ENCODE assay signal across 9 cellular contexts in the genomic region with DNA sequence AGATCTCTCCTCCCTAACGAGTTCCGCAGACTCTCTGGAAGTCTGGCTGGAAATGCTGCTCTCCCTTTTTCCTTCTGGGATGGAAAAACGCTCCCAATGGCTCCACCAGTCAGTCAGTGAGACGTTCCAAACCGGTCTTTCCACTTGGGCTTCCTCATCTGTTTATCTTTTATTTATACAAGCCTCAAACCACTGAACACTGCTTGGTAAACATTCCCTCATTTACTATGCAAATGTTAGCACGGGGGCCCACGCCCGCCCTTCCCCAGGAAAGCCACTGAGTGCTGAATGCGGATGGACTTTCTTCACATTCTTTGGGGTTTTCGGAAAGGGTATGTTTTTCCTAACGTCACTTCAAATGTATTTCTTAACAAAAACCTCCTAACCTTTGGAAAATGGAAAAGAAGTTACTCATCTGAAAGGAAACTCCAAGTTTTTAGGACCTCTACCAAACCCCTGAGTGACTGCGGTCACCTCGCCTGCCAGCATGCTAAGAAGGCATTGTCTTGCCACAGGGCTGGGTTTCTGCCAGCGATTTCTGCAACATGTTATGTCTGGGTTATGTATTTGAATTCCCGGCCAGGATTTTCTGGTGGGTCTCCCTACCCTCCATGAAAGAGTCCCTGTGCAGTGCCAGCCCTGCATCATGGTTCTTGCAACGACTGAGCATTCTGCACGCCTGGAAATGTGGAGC.
A peak's percentile ranks its signal among the peaks of the same experiment; 100 is the strongest.
DNase-seq lines count a peak whose midpoint lies in the region; ATAC-seq and TF ChIP-seq lines count a peak whose summit lies in the region.
"Had no signal": no experiment of that assay in that cellular context is flagged by ENCODE, and none has a peak within 500 bp of the region (broad histone marks: within the 10 kb centered on the region; RNA-seq: fewer than 3 reads in every experiment).

No MANE protein-coding gene starts in this region.

- DNase-seq in DMS53 (lab: John Stamatoyannopoulos, UW) (peak; percentile 98), NCI-H2107 (lab: John Stamatoyannopoulos, UW) (peak; percentile 25), dedifferentiated amniotic fluid mesenchymal stem cell (ENCODE audit: extremely low spot score) (peak; percentile 32), non-pigmented ciliary epithelial cell (ENCODE audit: low read depth) (peak; percentile 28), nephron progenitor cell (no peak), Ammon's horn (ENCODE audit: low spot score) (no peak)
- no peak for DNase-seq in stimulated activated CD4-positive, alpha-beta T cell treated with anti-CD3 and anti-CD28 coated beads, Interleukin-4, amount 100 ng/mL, for 4 hours
- DNase-seq: activated CD8-positive, alpha-beta memory T cell treated with anti-CD3 and anti-CD28 coated beads, Interleukin-2, amount 50 U/mL, for 4 hours had no signal

- no peak overlapping the region for H3K27ac Mint-ChIP-seq in nephron progenitor cell

- H3K4me3 Mint-ChIP-seq in nephron progenitor cell: no peak overlapping the region

- H3K4me1 Mint-ChIP-seq in nephron progenitor cell: peaks cover 38% of the 10 kb centered on the region

- ATAC-seq in GM18517 (IDR thresholded peaks at IDR 0.05; ENCODE audit: unreplicated experiment): no peak

- H3K36me3 Mint-ChIP-seq in nephron progenitor cell (ENCODE audit: low read depth): no peaks in the 10 kb centered on the region

- no peak for TF ChIP-seq CTCF in nephron progenitor cell (IDR thresholded peaks at IDR 0.05)

- peaks cover 31% of the 10 kb centered on the region for H3K9me3 Mint-ChIP-seq in nephron progenitor cell

- H3K27me3 Mint-ChIP-seq in nephron progenitor cell (ENCODE audit: low read depth, poor library complexity): peaks cover 48% of the 10 kb centered on the region

Comparison
In these comparisons a context has a peak if more than half of its experiments do, and no peak if none do; other contexts are left out.
1. DNase-seq: peak in DMS53 (single experiment), NCI-H2107 (single experiment), dedifferentiated amniotic fluid mesenchymal stem cell (single experiment) and non-pigmented ciliary epithelial cell (single experiment); none in nephron progenitor cell (single experiment), Ammon's horn (single experiment) and stimulated activated CD4-positive, alpha-beta T cell treated with anti-CD3 and anti-CD28 coated beads, Interleukin-4, amount 100 ng/mL, for 4 hours (0 of 2).